In genomic region chrX:41034902-41035301, GRCh38 we compare ENCODE assay signal across 5 cellular contexts. TPM values are rescaled to one million over a fixed set of nuclear protein-coding genes. Genes with fewer than 3 reads are reported as not detected.
DNase-seq lines count a peak whose midpoint lies in the region; ATAC-seq, FAIRE-seq and TF ChIP-seq lines count a peak whose summit lies in the region.
"Not testable (repeated sequence)": the region's sequence is repeated elsewhere in the genome, so short reads cannot be mapped to it uniquely, and the experiment has no call there.

No MANE protein-coding gene starts in this region.

- H3K27ac ChIP-seq in HEK293 (ENCODE audit: extremely low read depth, low read depth, low read length); K562 (ENCODE audit: extremely low read depth, low read depth, low read length): not testable (repeated sequence)
- H3K27ac ChIP-seq in colonic mucosa: peak overlapping the region; percentile 58

- H3K79me2 ChIP-seq in K562 (ENCODE audit: control insufficient read depth, insufficient read depth, low read length): not testable (repeated sequence)

- not testable (repeated sequence) for H3K4me2 ChIP-seq in K562 (ENCODE audit: insufficient read depth, low read length)

- WGBS in K562 (ENCODE audit: insufficient coverage, low coverage, missing lambda C conversion rate): 25% methylated on average over 3 of the region's 5 CpGs

- not testable (repeated sequence) for DNase-seq in K562 (ENCODE audit: extremely low read depth in 1 of 4, low spot score in 3 of 4); colonic mucosa; type B pancreatic cell (ENCODE audit: extremely low spot score, unreplicated experiment)
- DNase-seq in osteocyte (ENCODE audit: extremely low spot score, unreplicated experiment): peak; percentile 15

- not testable (repeated sequence) for H3K4me1 ChIP-seq in HEK293 (ENCODE audit: control insufficient read depth, insufficient read depth, low read length); K562 (replicated peaks in 1 of 2; ENCODE audit: control insufficient read depth in 2 of 2, insufficient read depth in 2 of 2, low read length in 2 of 2); colonic mucosa

- not testable (repeated sequence) for H3K27me3 ChIP-seq in K562 (ENCODE audit: control insufficient read depth in 2 of 2, insufficient read depth in 2 of 2, low read length in 2 of 2); colonic mucosa

- not testable (repeated sequence) for H3K4me3 Mint-ChIP-seq in osteocyte (ENCODE audit: unreplicated experiment); type B pancreatic cell

- not testable (repeated sequence) for ATAC-seq in K562

- POLR2A ChIA-PET in HEK293 (lab: Yijun Ruan, JAX): not testable (repeated sequence)
- POLR2A ChIA-PET in K562 (lab: Yijun Ruan, JAX): interaction anchor here (1.0 to 1.1 kb wide), 2 partner anchors 9 to 24 kb away, joined by 3 read pairs; no protein-coding TSS in a partner anchor

- in situ Hi-C loops in K562 (cut with MboI): not testable (repeated sequence)

- H2AFZ ChIP-seq in K562 (ENCODE audit: low read depth, low read length): not testable (repeated sequence)

- not testable (repeated sequence) for H4K20me1 ChIP-seq in K562 (replicated peaks; ENCODE audit: control insufficient read depth, insufficient read depth, low read length)

- not testable (repeated sequence) for TF ChIP-seq POLR2A in K562 (conservative IDR thresholded peaks at IDR 0.05)

- H3K4me1 Mint-ChIP-seq in osteocyte (ENCODE audit: unreplicated experiment); type B pancreatic cell (ENCODE audit: unreplicated experiment): not testable (repeated sequence)

- not testable (repeated sequence) for H3K9me1 ChIP-seq in K562 (ENCODE audit: control insufficient read depth, insufficient read depth, low read length)

- CTCF ChIA-PET in HEK293 (lab: Yijun Ruan, JAX): interaction anchor here (1.1 kb wide), 1 partner anchor 11 kb away, joined by 7 read pairs; no protein-coding TSS in a partner anchor
- CTCF ChIA-PET in K562 (lab: Yijun Ruan, JAX; ENCODE audit: low intra/inter-chr PET ratio): not testable (repeated sequence)

- not testable (repeated sequence) for TF ChIP-seq RAD21 in K562 (CRISPR knock-in tag; conservative IDR thresholded peaks at IDR 0.05 in 1 of 2, IDR thresholded peaks at IDR 0.05 in 1 of 2)

- not testable (repeated sequence) for H3K9me3 Mint-ChIP-seq in osteocyte (ENCODE audit: unreplicated experiment); type B pancreatic cell

- intact Hi-C loops in K562 (cut with micrococcal nuclease); colonic mucosa (cut with DNase I): not testable (repeated sequence)

- H3K9ac ChIP-seq in K562 (ENCODE audit: insufficient read depth in 1 of 2, low read depth in 2 of 2, low read length in 2 of 2); colonic mucosa (ENCODE audit: low read depth in 2 of 2, low read length in 2 of 2): not testable (repeated sequence)

- BruUV-seq in K562 (replicated peaks; lab: Mats Ljungman, UMichigan): not testable (repeated sequence)

- H3K4me3 ChIP-seq in HEK293 (ENCODE audit: low read depth, low read length); K562; colonic mucosa: not testable (repeated sequence)

- not testable (repeated sequence) for FAIRE-seq in K562 (lab: Jason Lieb, UNC)

- H3K27ac Mint-ChIP-seq in osteocyte (ENCODE audit: unreplicated experiment): not testable (repeated sequence)
- peak overlapping the region; percentile 43 for H3K27ac Mint-ChIP-seq in type B pancreatic cell

- not testable (repeated sequence) for H3K9me3 ChIP-seq in HEK293 (ENCODE audit: control insufficient read depth, insufficient read depth, low read depth, low read length); K562 (replicated peaks; ENCODE audit: control insufficient read depth, insufficient read depth, low read depth, low read length); colonic mucosa

- not testable (repeated sequence) for TF ChIP-seq CTCF in HEK293 (tag by site-specific recombination; IDR thresholded peaks at IDR 0.05); K562 (IDR thresholded peaks at IDR 0.05 in 2 of 3, conservative IDR thresholded peaks at IDR 0.05 in 1 of 3; ENCODE audit: insufficient read depth in 2 of 3, low read depth in 1 of 3, low read length in 3 of 3); colonic mucosa (IDR thresholded peaks at IDR 0.05); osteocyte (IDR thresholded peaks at IDR 0.05); type B pancreatic cell (conservative IDR thresholded peaks at IDR 0.05)

- H3K36me3 ChIP-seq in HEK293 (ENCODE audit: control insufficient read depth in 2 of 2, insufficient read depth in 1 of 2, low read length in 2 of 2); K562 (ENCODE audit: control insufficient read depth, insufficient read depth, low read length); colonic mucosa: not testable (repeated sequence)

- not testable (repeated sequence) for TF ChIP-seq EP300 in K562 (IDR thresholded peaks at IDR 0.05; ENCODE audit: low read length)

- not testable (repeated sequence) for H3K36me3 Mint-ChIP-seq in osteocyte (ENCODE audit: unreplicated experiment); type B pancreatic cell

- not testable (repeated sequence) for H3K27me3 Mint-ChIP-seq in osteocyte (ENCODE audit: unreplicated experiment); type B pancreatic cell

TF ChIP-seq in K562, 482 proteins besides CTCF, POLR2A, EP300 and RAD21:
- peak; percentile 45; the same call in 1 of the 2 replicates for TF ChIP-seq BCOR (IDR thresholded peaks at IDR 0.05)
- peak; percentile 67 for TF ChIP-seq ZNF146 (CRISPR knock-in tag; IDR thresholded peaks at IDR 0.05; ENCODE audit: unreplicated experiment)

RNA-seq across cellular contexts. Expression of gene USP9X, which starts 50.3 kb away (rescaled TPM):
- total RNA-seq in K562 (2011; cell fraction: chromatin; rRNA removed; ENCODE audit: low replicate concordance): 138 and 396 TPM in 2 replicates
- 51.9 and 68.7 TPM in 2 replicates for total RNA-seq in K562 (2011; cell fraction: nucleolus; rRNA removed)
- 103 and 125 TPM in 2 replicates for total RNA-seq in K562 (2011; cell fraction: nucleoplasm; rRNA removed)
- 29.0 and 29.5 TPM in 2 replicates for total RNA-seq in K562 (2014; rRNA removed)
- total RNA-seq in K562 (2014; rRNA removed; fragmentation: Illumina TruSeq; extraction: Trizol): 47.8 and 53.8 TPM in 2 replicates
- 31.9 and 33.1 TPM in 2 replicates for total RNA-seq in K562 (2015; rRNA removed; fragmentation: Illumina TruSeq; extraction: Trizol)
- 44.9 and 45.7 TPM in 2 replicates for total RNA-seq in K562 (2021)
- 26.1 and 40.1 TPM in 2 replicates for polyA plus RNA-seq in K562 (2011; rRNA removed)
- polyA plus RNA-seq in K562 (2011; cell fraction: cytosol; rRNA removed): 11.5 and 16.7 TPM in 2 replicates
- 35.7 and 38.8 TPM in 2 replicates for polyA plus RNA-seq in K562 (2011; cell fraction: nucleus; rRNA removed)
- 21.9 and 23.8 TPM in 2 replicates for polyA plus RNA-seq in K562 (2012)
- 29.4 and 31.0 TPM in 2 replicates for polyA plus RNA-seq in K562 (2014; fragmentation: Illumina TruSeq; extraction: Trizol)
- polyA plus RNA-seq in K562 (2014; fragmentation: Nextera tagmentation; extraction: Ambion mirVana): 10 to 100 TPM; 10.9 to 15.2 TPM
- 19.0 and 21.4 TPM in 2 replicates for polyA plus RNA-seq in K562 (2014; rRNA removed)
- polyA minus RNA-seq in K562 (2011; rRNA and poly(A)+ RNA removed): 196 and 258 TPM in 2 replicates
- 77.6 and 121 TPM in 2 replicates for polyA minus RNA-seq in K562 (2011; cell fraction: cytosol; rRNA and poly(A)+ RNA removed)
- polyA minus RNA-seq in K562 (2011; cell fraction: nucleus; rRNA and poly(A)+ RNA removed): 47.0 and 84.4 TPM in 2 replicates
- total RNA-seq in colonic mucosa: 10 to 100 TPM; 74.5 to 89.0 TPM
- 80.4 and 89.2 TPM in 2 replicates for total RNA-seq in osteocyte
- total RNA-seq in type B pancreatic cell (ENCODE audit: low replicate concordance): 59.4 and 74.4 TPM in 2 replicates
